ENCODE assay signal across 10 cellular contexts in the genomic region with DNA sequence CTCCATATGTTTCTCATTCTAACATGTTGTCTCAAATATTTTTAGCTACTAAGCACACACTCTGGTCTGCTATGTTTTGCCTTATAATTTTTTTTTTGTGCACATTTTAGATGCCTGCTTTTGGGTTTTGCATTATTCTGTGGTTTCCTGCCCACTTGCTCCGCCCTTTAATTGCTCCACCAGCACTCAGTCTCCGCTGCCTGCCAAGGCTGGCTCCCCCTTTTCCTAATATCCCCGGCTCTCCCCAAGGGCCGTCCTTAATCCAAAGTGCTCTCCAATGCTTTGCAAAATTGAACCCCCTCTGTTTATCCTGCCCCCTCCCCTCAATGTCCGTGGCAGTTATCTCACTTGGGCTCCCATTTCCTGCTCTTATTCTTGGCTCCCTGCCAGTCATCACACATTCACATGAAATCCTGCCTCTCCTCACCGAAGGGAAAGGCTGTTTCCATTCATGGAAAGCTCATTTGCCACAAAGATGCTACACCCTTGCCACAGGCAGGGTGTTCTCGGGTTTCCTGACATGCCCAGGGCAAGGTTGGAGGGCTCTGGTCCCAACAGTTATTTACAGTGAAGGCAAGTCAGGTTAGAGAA.
DNase-seq lines count a peak whose midpoint lies in the region; ATAC-seq and TF ChIP-seq lines count a peak whose summit lies in the region.
"Had no signal": no experiment of that assay in that cellular context is flagged by ENCODE, and none has a peak within 500 bp of the region (broad histone marks: within the 10 kb centered on the region; RNA-seq: fewer than 3 reads in every experiment).

No MANE protein-coding gene starts in this region.

- H3K4me3 ChIP-seq in breast epithelium (no peak overlapping the region), fibroblast of the aortic adventitia (ENCODE audit: low read depth, low read length) (peak overlapping the region; percentile 29)

- no peaks in the 10 kb centered on the region for H3K36me3 ChIP-seq in breast epithelium

- POLR2A ChIA-PET in MCF 10A (lab: Yijun Ruan, JAX) = interaction anchor here (1.4 kb wide), 1 partner anchor 729 kb away, joined by 3 read pairs; a partner anchor contains a TSS

- TF ChIP-seq POLR2A in breast epithelium (IDR thresholded peaks at IDR 0.05) = no peak

- no peaks in the 10 kb centered on the region for H3K27me3 Mint-ChIP-seq in MCF 10A (ENCODE audit: insufficient read depth, unreplicated experiment)
- H3K27me3 Mint-ChIP-seq: activated B cell treated with CpG ODN at 0.5 μM for 24 hours had no signal

- H3K9me3 Mint-ChIP-seq in MCF 10A (ENCODE audit: unreplicated experiment) = peaks cover 1% of the 10 kb centered on the region
- H3K9me3 Mint-ChIP-seq: activated B cell treated with CpG ODN at 0.5 μM for 24 hours had no signal

- no peak for ATAC-seq in GM18861 (IDR thresholded peaks at IDR 0.05; ENCODE audit: unreplicated experiment)
- ATAC-seq in HG03045 (IDR thresholded peaks at IDR 0.05; ENCODE audit: unreplicated experiment) = no peak

- H3K9me3 ChIP-seq in breast epithelium = no peaks in the 10 kb centered on the region

- TF ChIP-seq CTCF in MCF 10A (IDR thresholded peaks at IDR 0.05; ENCODE audit: unreplicated experiment) = no peak
- no peak for TF ChIP-seq CTCF in breast epithelium (IDR thresholded peaks at IDR 0.05)
- TF ChIP-seq CTCF in fibroblast of the aortic adventitia (IDR thresholded peaks at IDR 0.05; ENCODE audit: insufficient read depth, low read length) = no peak

- no peaks in the 10 kb centered on the region for H3K36me3 Mint-ChIP-seq in MCF 10A (ENCODE audit: insufficient read depth, unreplicated experiment)

- DNase-seq in MCF 10A (ENCODE audit: unreplicated experiment) (peak; percentile 41), breast epithelium (ENCODE audit: low spot score in 2 of 2) (no peak), NOMO-1 treated with DMSO at 0.1 percent for 48 hours (lab: John Stamatoyannopoulos, UW; ENCODE audit: unreplicated experiment) (peak; percentile 18), fibroblast of the aortic adventitia (ENCODE audit: low read depth) (peak; percentile 71), stromal cell of bone marrow (ENCODE audit: low read depth) (peak; percentile 71), SKM-1 treated with dmso at 0.1 percent for 144 hours (lab: John Stamatoyannopoulos, UW; ENCODE audit: unreplicated experiment) (no peak)
- DNase-seq: activated B cell treated with CpG ODN at 0.5 μM for 24 hours had no signal

- peaks cover 10% of the 10 kb centered on the region for H3K4me1 Mint-ChIP-seq in MCF 10A (ENCODE audit: insufficient read depth, unreplicated experiment)

- CTCF ChIA-PET in MCF 10A (lab: Yijun Ruan, JAX) = interaction anchor here (0.6 to 4.5 kb wide), 4 partner anchors 10 to 814 kb away, joined by 3 to 26 read pairs (median 5); no protein-coding TSS in a partner anchor

- no peak overlapping the region for H3K4me3 Mint-ChIP-seq in MCF 10A (ENCODE audit: unreplicated experiment)
- H3K4me3 Mint-ChIP-seq: activated B cell treated with CpG ODN at 0.5 μM for 24 hours had no signal

- no TSS peak for BruUV-seq in MCF 10A (replicated peaks; lab: Mats Ljungman, UMichigan)

- no peaks in the 10 kb centered on the region for H3K27me3 ChIP-seq in breast epithelium

- no peak overlapping the region for H3K27ac ChIP-seq in breast epithelium
- H3K27ac ChIP-seq: parathyroid adenoma had no signal

- H3K4me1 ChIP-seq in breast epithelium = no peaks in the 10 kb centered on the region
- H3K4me1 ChIP-seq: parathyroid adenoma had no signal

- intact Hi-C loops in MCF 10A (cut with micrococcal nuclease) (no loop called here), breast epithelium (cut with DNase I; ENCODE audit: low total_unique reads) (loop anchor here (10.0 kb wide), 1 partner anchor 825 kb away; no protein-coding TSS in a partner anchor)

- H3K27ac Mint-ChIP-seq in MCF 10A (ENCODE audit: low read depth, unreplicated experiment) = no peak overlapping the region
- H3K27ac Mint-ChIP-seq: activated B cell treated with CpG ODN at 0.5 μM for 24 hours had no signal

Comparison
In these comparisons a context has a peak if more than half of its experiments do, and no peak if none do; other contexts are left out.
1. DNase-seq: peak in MCF 10A (single experiment), NOMO-1 treated with DMSO at 0.1 percent for 48 hours (single experiment), fibroblast of the aortic adventitia (single experiment) and stromal cell of bone marrow (single experiment); none in breast epithelium (0 of 2) and SKM-1 treated with dmso at 0.1 percent for 144 hours (single experiment).